ENCODE assay signal across 2 cellular contexts in the genomic region with DNA sequence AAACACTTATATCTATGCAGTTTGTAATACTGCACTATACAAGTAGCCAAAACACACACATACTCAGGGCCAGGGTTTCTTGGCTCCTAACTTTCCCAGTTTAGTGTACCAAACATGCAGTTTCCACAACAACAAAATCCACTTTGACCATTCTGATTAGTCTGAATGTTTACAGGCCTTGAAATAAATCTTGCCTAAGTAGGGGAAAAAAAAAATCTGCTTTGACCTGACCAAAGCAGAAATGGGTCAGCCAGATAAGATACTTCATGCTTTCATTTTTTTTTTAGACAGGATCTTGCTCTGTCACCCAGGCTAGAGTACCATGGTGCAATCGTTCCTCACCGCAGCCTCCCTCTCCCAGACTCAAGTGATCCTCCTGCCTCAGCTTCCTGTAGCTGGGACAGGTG.
A peak's percentile ranks its signal among the peaks of the same experiment; 100 is the strongest.
TF ChIP-seq lines count a peak whose summit lies in the region.

No MANE protein-coding gene starts in this region.

TF ChIP-seq in liver, 16 proteins besides CTCF, POLR2A, EP300 and RAD21:
- TF ChIP-seq, protein P1, sequence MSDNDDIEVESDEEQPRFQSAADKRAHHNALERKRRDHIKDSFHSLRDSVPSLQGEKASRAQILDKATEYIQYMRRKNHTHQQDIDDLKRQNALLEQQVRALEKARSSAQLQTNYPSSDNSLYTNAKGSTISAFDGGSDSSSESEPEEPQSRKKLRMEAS (IDR thresholded peaks at IDR 0.05) = peak; percentile 65
- TF ChIP-seq HNF4A (conservative IDR thresholded peaks at IDR 0.05) (peak; percentile 62 to 79), FOXA1 (IDR thresholded peaks at IDR 0.05) (peak; percentile 15), NR2F2 (IDR thresholded peaks at IDR 0.05) (peak; percentile 36), SP1 (IDR thresholded peaks at IDR 0.05) (peak; percentile 66), EGR1 (IDR thresholded peaks at IDR 0.05; ENCODE audit: low read depth in 2 of 2) (peak in 1 of 2 donors; percentile 20), YY1 (IDR thresholded peaks at IDR 0.05) (peak; percentile 44), RXRA (IDR thresholded peaks at IDR 0.05) (peak; percentile 72 to 83), FOXA2 (IDR thresholded peaks at IDR 0.05) (peak; percentile 32), TAF1 (conservative IDR thresholded peaks at IDR 0.05) (no peak), JUND (IDR thresholded peaks at IDR 0.05) (peak; percentile 32 to 65), GABPA (IDR thresholded peaks at IDR 0.05 in 1 of 2, conservative IDR thresholded peaks at IDR 0.05 in 1 of 2) (peak in 1 of 2 donors; percentile 15), HNF4G (IDR thresholded peaks at IDR 0.05) (peak; percentile 10)
- TF ChIP-seq, protein P2, sequence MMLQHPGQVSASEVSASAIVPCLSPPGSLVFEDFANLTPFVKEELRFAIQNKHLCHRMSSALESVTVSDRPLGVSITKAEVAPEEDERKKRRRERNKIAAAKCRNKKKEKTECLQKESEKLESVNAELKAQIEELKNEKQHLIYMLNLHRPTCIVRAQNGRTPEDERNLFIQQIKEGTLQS (IDR thresholded peaks at IDR 0.05) = no peak
- TF ChIP-seq, protein P3, sequence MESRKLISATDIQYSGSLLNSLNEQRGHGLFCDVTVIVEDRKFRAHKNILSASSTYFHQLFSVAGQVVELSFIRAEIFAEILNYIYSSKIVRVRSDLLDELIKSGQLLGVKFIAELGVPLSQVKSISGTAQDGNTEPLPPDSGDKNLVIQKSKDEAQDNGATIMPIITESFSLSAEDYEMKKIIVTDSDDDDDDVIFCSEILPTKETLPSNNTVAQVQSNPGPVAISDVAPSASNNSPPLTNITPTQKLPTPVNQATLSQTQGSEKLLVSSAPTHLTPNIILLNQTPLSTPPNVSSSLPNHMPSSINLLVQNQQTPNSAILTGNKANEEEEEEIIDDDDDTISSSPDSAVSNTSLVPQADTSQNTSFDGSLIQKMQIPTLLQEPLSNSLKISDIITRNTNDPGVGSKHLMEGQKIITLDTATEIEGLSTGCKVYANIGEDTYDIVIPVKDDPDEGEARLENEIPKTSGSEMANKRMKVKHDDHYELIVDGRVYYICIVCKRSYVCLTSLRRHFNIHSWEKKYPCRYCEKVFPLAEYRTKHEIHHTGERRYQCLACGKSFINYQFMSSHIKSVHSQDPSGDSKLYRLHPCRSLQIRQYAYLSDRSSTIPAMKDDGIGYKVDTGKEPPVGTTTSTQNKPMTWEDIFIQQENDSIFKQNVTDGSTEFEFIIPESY (IDR thresholded peaks at IDR 0.05) = no peak
- TF ChIP-seq, protein P4, sequence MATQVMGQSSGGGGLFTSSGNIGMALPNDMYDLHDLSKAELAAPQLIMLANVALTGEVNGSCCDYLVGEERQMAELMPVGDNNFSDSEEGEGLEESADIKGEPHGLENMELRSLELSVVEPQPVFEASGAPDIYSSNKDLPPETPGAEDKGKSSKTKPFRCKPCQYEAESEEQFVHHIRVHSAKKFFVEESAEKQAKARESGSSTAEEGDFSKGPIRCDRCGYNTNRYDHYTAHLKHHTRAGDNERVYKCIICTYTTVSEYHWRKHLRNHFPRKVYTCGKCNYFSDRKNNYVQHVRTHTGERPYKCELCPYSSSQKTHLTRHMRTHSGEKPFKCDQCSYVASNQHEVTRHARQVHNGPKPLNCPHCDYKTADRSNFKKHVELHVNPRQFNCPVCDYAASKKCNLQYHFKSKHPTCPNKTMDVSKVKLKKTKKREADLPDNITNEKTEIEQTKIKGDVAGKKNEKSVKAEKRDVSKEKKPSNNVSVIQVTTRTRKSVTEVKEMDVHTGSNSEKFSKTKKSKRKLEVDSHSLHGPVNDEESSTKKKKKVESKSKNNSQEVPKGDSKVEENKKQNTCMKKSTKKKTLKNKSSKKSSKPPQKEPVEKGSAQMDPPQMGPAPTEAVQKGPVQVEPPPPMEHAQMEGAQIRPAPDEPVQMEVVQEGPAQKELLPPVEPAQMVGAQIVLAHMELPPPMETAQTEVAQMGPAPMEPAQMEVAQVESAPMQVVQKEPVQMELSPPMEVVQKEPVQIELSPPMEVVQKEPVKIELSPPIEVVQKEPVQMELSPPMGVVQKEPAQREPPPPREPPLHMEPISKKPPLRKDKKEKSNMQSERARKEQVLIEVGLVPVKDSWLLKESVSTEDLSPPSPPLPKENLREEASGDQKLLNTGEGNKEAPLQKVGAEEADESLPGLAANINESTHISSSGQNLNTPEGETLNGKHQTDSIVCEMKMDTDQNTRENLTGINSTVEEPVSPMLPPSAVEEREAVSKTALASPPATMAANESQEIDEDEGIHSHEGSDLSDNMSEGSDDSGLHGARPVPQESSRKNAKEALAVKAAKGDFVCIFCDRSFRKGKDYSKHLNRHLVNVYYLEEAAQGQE (IDR thresholded peaks at IDR 0.05) = no peak

TF ChIP-seq in HepG2, 621 proteins besides CTCF, POLR2A, EP300 and RAD21:
- no peak for TF ChIP-seq XRCC5 (optimal IDR thresholded peaks at IDR 0.05; ENCODE audit: low read length)
- TF ChIP-seq ARNT2 (CRISPR knock-in tag; IDR thresholded peaks at IDR 0.05; ENCODE audit: low read depth) = no peak
- no peak for TF ChIP-seq RBAK (CRISPR knock-in tag; IDR thresholded peaks at IDR 0.05)
- no peak for TF ChIP-seq RORA (CRISPR knock-in tag; IDR thresholded peaks at IDR 0.05)
- TF ChIP-seq ZNF326 (CRISPR knock-in tag; IDR thresholded peaks at IDR 0.05; ENCODE audit: borderline replicate concordance) = no peak
- no peak for TF ChIP-seq SAFB2 (CRISPR knock-in tag; IDR thresholded peaks at IDR 0.05; ENCODE audit: borderline replicate concordance, low read depth)
- TF ChIP-seq ZNF678 (CRISPR knock-in tag; IDR thresholded peaks at IDR 0.05) = no peak
- TF ChIP-seq ZFP37 (CRISPR knock-in tag; IDR thresholded peaks at IDR 0.05; ENCODE audit: borderline replicate concordance) = no peak
- no peak for TF ChIP-seq AHR (CRISPR knock-in tag; IDR thresholded peaks at IDR 0.05)
- no peak for TF ChIP-seq POGZ (CRISPR knock-in tag; IDR thresholded peaks at IDR 0.05)
- TF ChIP-seq ZNF777 (CRISPR knock-in tag; IDR thresholded peaks at IDR 0.05) = no peak
- no peak for TF ChIP-seq ZNF484 (CRISPR knock-in tag; IDR thresholded peaks at IDR 0.05; ENCODE audit: borderline replicate concordance, low read depth)
- TF ChIP-seq SIN3A (IDR thresholded peaks at IDR 0.05; ENCODE audit: borderline replicate concordance, low read depth, low read length) = no peak
- TF ChIP-seq EED (CRISPR knock-in tag; IDR thresholded peaks at IDR 0.05) = no peak
- TF ChIP-seq, protein P5, sequence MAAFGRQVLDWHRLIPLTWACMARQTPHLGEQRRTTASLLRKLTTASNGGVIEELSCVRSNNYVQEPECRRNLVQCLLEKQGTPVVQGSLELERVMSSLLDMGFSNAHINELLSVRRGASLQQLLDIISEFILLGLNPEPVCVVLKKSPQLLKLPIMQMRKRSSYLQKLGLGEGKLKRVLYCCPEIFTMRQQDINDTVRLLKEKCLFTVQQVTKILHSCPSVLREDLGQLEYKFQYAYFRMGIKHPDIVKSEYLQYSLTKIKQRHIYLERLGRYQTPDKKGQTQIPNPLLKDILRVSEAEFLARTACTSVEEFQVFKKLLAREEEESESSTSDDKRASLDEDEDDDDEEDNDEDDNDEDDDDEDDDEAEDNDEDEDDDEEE (CRISPR knock-in tag; IDR thresholded peaks at IDR 0.05) = no peak
- TF ChIP-seq CBX5 (CRISPR knock-in tag; IDR thresholded peaks at IDR 0.05; ENCODE audit: borderline replicate concordance) = no peak
- no peak for TF ChIP-seq ZNF296 (CRISPR knock-in tag; conservative IDR thresholded peaks at IDR 0.05)
- TF ChIP-seq ZNF430 (CRISPR knock-in tag; IDR thresholded peaks at IDR 0.05) = no peak
- TF ChIP-seq SP1 (IDR thresholded peaks at IDR 0.05) = no peak
- no peak for TF ChIP-seq SP1 (CRISPR knock-in tag; IDR thresholded peaks at IDR 0.05)
